Comparison of ENCODE assay signal across 8 cellular contexts in genomic region chr16:79601092-79601977, GRCh38. TPM values are rescaled to one million over a fixed set of nuclear protein-coding genes. Genes with fewer than 3 reads are reported as not detected.
A peak's percentile ranks its signal among the peaks of the same experiment; 100 is the strongest.
DNase-seq lines count a peak whose midpoint lies in the region; ATAC-seq, FAIRE-seq and TF ChIP-seq lines count a peak whose summit lies in the region.

No MANE protein-coding gene starts in this region.

- H3K4me1 ChIP-seq in HUES6 (ENCODE audit: control insufficient read depth, insufficient read depth, low read length) = peaks cover 6% of the 10 kb centered on the region; the same call in 1 of the 2 replicates

- no peaks in the 10 kb centered on the region for H3K9me3 Mint-ChIP-seq in nephron

- H3K4me3 Mint-ChIP-seq in nephron = peak overlapping the region; percentile 90 to 98 (median 97)

- H3K36me3 ChIP-seq in HUES6 (ENCODE audit: control insufficient read depth, insufficient read depth, low read length) = no peaks in the 10 kb centered on the region

- no peak overlapping the region; the same call in 1 of the 2 replicates for H3K27ac ChIP-seq in HUES6 (ENCODE audit: low read depth, low read length)

- FAIRE-seq in urothelium cell line (lab: Jason Lieb, UNC) = no peak

- peak overlapping the region; percentile 93 to 98 (median 97) for H3K27ac Mint-ChIP-seq in nephron

- H3K9me3 ChIP-seq in HUES6 (ENCODE audit: control insufficient read depth, insufficient read depth, low read depth, low read length) = no peaks in the 10 kb centered on the region

- ATAC-seq in GM19467 (IDR thresholded peaks at IDR 0.05; ENCODE audit: unreplicated experiment) (no peak), HG03175 (IDR thresholded peaks at IDR 0.05; ENCODE audit: unreplicated experiment) (no peak)

- peaks cover 19% of the 10 kb centered on the region for H3K36me3 Mint-ChIP-seq in nephron (ENCODE audit: low read depth)

- H3K4me3 ChIP-seq in HUES6 (ENCODE audit: low read depth, low read length) (peak overlapping the region; percentile 77), fibroblast of villous mesenchyme (ENCODE audit: low read depth, low read length) (peak overlapping the region; percentile 73)

- peak; percentile 26 for DNase-seq in AG08395 (ENCODE audit: low spot score)
- DNase-seq in activated T-helper 1 cell treated with Interleukin-2 at 50 U/mL for 16 hours (ENCODE audit: low read depth) = peak; percentile 22
- peak; percentile 44 for DNase-seq in fibroblast of villous mesenchyme (ENCODE audit: low read depth)
- DNase-seq in urothelium cell line (ENCODE audit: low spot score) = no peak

- H3K4me1 Mint-ChIP-seq in nephron = peaks cover 38% of the 10 kb centered on the region

- H3K27me3 Mint-ChIP-seq in nephron (ENCODE audit: low read depth) = peaks cover 10% of the 10 kb centered on the region

- TF ChIP-seq CTCF in fibroblast of villous mesenchyme (IDR thresholded peaks at IDR 0.05; ENCODE audit: insufficient read depth, low read depth, low read length) (no peak), nephron (IDR thresholded peaks at IDR 0.05; ENCODE audit: unreplicated experiment in 3 of 3) (no peak)

- peak overlapping the region; percentile 41 for H3K9ac ChIP-seq in HUES6 (ENCODE audit: low read length)

- peaks cover 21% of the 10 kb centered on the region for H3K27me3 ChIP-seq in HUES6 (ENCODE audit: control insufficient read depth, insufficient read depth, low read length)

RNA-seq across cellular contexts. Expression of gene MAF, which starts 0.8 kb away (rescaled TPM):
- total RNA-seq in fibroblast of villous mesenchyme = 0.86 and 3.5 TPM in 2 replicates
